ENCODE assay signal across 8 cellular contexts in genomic region chr1:243287652-243288051, GRCh38. TPM values are rescaled to one million over a fixed set of nuclear protein-coding genes. Genes with fewer than 3 reads are reported as not detected.
DNase-seq lines count a peak whose midpoint lies in the region; ATAC-seq and TF ChIP-seq lines count a peak whose summit lies in the region.

No MANE protein-coding gene starts in this region.

- peaks cover 3% of the 10 kb centered on the region for H3K36me3 ChIP-seq in effector memory CD4-positive, alpha-beta T cell (ENCODE audit: control insufficient read depth, insufficient read depth, low read length)

- peak; percentile 92 for ATAC-seq in HG02852 (IDR thresholded peaks at IDR 0.05; ENCODE audit: unreplicated experiment)

- no peaks in the 10 kb centered on the region for H3K27me3 Mint-ChIP-seq in activated naive CD4-positive, alpha-beta T cell treated with anti-CD3 and anti-CD28 coated beads, Interleukin-2, amount 10 ng/mL, durations not matched to agents 7 days and 5 days
- H3K27me3 Mint-ChIP-seq in osteocyte (ENCODE audit: unreplicated experiment): no peaks in the 10 kb centered on the region

- no peak overlapping the region for H3K4me3 Mint-ChIP-seq in activated naive CD4-positive, alpha-beta T cell treated with anti-CD3 and anti-CD28 coated beads, Interleukin-2, amount 10 ng/mL, durations not matched to agents 7 days and 5 days
- H3K4me3 Mint-ChIP-seq in osteocyte (ENCODE audit: unreplicated experiment): no peak overlapping the region

- CTCF ChIA-PET in activated naive CD4-positive, alpha-beta T cell treated with anti-CD3 and anti-CD28 coated beads, Interleukin-2, amount 10 ng/mL, durations not matched to agents 7 days and 5 days (lab: Charles Lee): no interaction called here

- DNase-seq in activated naive CD4-positive, alpha-beta T cell treated with anti-CD3 and anti-CD28 coated beads, Interleukin-2, amount 10 ng/mL, durations not matched to agents 7 days and 5 days: no peak
- DNase-seq in activated naive CD4-positive, alpha-beta T cell treated with anti-CD3 and anti-CD28 coated beads, Interleukin-2, amount 50 U/mL, for 16 hours: no peak
- DNase-seq in OCI-M1 (lab: John Stamatoyannopoulos, UW): peak; percentile 85
- no peak for DNase-seq in dorsolateral prefrontal cortex
- no peak for DNase-seq in osteocyte (ENCODE audit: extremely low spot score, unreplicated experiment)
- no peak for DNase-seq in effector memory CD4-positive, alpha-beta T cell
- no peak for DNase-seq in NCI-H2029 (lab: John Stamatoyannopoulos, UW)

- H3K9me3 Mint-ChIP-seq in activated naive CD4-positive, alpha-beta T cell treated with anti-CD3 and anti-CD28 coated beads, Interleukin-2, amount 10 ng/mL, durations not matched to agents 7 days and 5 days: peaks cover 5% of the 10 kb centered on the region
- H3K9me3 Mint-ChIP-seq in osteocyte (ENCODE audit: unreplicated experiment): peaks cover 6% of the 10 kb centered on the region

- no peaks in the 10 kb centered on the region for H3K27me3 ChIP-seq in dorsolateral prefrontal cortex
- H3K27me3 ChIP-seq in effector memory CD4-positive, alpha-beta T cell (replicated peaks; ENCODE audit: control insufficient read depth, insufficient read depth, low read length, poor library complexity, severe bottlenecking): no peaks in the 10 kb centered on the region

- H3K27ac Mint-ChIP-seq in activated naive CD4-positive, alpha-beta T cell treated with anti-CD3 and anti-CD28 coated beads, Interleukin-2, amount 10 ng/mL, durations not matched to agents 7 days and 5 days: peak overlapping the region; percentile 15
- peak overlapping the region; percentile 11 for H3K27ac Mint-ChIP-seq in osteocyte (ENCODE audit: unreplicated experiment)

- peak overlapping the region in 38 of 59 donors; percentile 2 to 82 (median 48) for H3K27ac ChIP-seq in dorsolateral prefrontal cortex
- no peak overlapping the region for H3K27ac ChIP-seq in effector memory CD4-positive, alpha-beta T cell (ENCODE audit: insufficient read depth, low read length, poor library complexity, severe bottlenecking)

- intact Hi-C loops in dorsolateral prefrontal cortex (cut with DNase I): no loop called here

- TF ChIP-seq CTCF in dorsolateral prefrontal cortex (IDR thresholded peaks at IDR 0.05 in 54 of 56, conservative IDR thresholded peaks at IDR 0.05 in 2 of 56; ENCODE audit: low read depth in 1 of 56, partially characterized antibody in 56 of 56) (no peak), osteocyte (IDR thresholded peaks at IDR 0.05) (no peak)

- no peaks in the 10 kb centered on the region for H3K4me1 ChIP-seq in effector memory CD4-positive, alpha-beta T cell (ENCODE audit: control insufficient read depth, insufficient read depth, low read length, poor library complexity, severe bottlenecking)

- H3K36me3 Mint-ChIP-seq in activated naive CD4-positive, alpha-beta T cell treated with anti-CD3 and anti-CD28 coated beads, Interleukin-2, amount 10 ng/mL, durations not matched to agents 7 days and 5 days: peaks cover 58% of the 10 kb centered on the region
- H3K36me3 Mint-ChIP-seq in osteocyte (ENCODE audit: unreplicated experiment): peaks cover 20% of the 10 kb centered on the region

- H3K4me3 ChIP-seq in dorsolateral prefrontal cortex: no peak overlapping the region
- no peak overlapping the region for H3K4me3 ChIP-seq in effector memory CD4-positive, alpha-beta T cell (ENCODE audit: insufficient read depth, low read depth, low read length, poor library complexity, severe bottlenecking)

- peaks cover 34% of the 10 kb centered on the region for H3K4me1 Mint-ChIP-seq in activated naive CD4-positive, alpha-beta T cell treated with anti-CD3 and anti-CD28 coated beads, Interleukin-2, amount 10 ng/mL, durations not matched to agents 7 days and 5 days
- H3K4me1 Mint-ChIP-seq in osteocyte (ENCODE audit: unreplicated experiment): peaks cover 54% of the 10 kb centered on the region

- no peaks in the 10 kb centered on the region for H3K9me3 ChIP-seq in effector memory CD4-positive, alpha-beta T cell (ENCODE audit: control insufficient read depth, low read length)

RNA-seq across cellular contexts. Expression of gene SDCCAG8, which starts 31.8 kb away (rescaled TPM):
- 100 to 1,000 TPM in 15 of 120 experiments, 10 to 100 TPM in 105; 60.3 to 122 (median 85.0) TPM for total RNA-seq in dorsolateral prefrontal cortex
- 26.7 and 30.4 TPM in 2 replicates for total RNA-seq in osteocyte

RNA-seq across cellular contexts. Expression of gene CEP170, which starts 32.6 kb away (rescaled TPM):
- total RNA-seq in dorsolateral prefrontal cortex (100 to 1,000 TPM; 123 to 223 (median 176) TPM), osteocyte (125 and 131 TPM in 2 replicates)
